In the genomic region with DNA sequence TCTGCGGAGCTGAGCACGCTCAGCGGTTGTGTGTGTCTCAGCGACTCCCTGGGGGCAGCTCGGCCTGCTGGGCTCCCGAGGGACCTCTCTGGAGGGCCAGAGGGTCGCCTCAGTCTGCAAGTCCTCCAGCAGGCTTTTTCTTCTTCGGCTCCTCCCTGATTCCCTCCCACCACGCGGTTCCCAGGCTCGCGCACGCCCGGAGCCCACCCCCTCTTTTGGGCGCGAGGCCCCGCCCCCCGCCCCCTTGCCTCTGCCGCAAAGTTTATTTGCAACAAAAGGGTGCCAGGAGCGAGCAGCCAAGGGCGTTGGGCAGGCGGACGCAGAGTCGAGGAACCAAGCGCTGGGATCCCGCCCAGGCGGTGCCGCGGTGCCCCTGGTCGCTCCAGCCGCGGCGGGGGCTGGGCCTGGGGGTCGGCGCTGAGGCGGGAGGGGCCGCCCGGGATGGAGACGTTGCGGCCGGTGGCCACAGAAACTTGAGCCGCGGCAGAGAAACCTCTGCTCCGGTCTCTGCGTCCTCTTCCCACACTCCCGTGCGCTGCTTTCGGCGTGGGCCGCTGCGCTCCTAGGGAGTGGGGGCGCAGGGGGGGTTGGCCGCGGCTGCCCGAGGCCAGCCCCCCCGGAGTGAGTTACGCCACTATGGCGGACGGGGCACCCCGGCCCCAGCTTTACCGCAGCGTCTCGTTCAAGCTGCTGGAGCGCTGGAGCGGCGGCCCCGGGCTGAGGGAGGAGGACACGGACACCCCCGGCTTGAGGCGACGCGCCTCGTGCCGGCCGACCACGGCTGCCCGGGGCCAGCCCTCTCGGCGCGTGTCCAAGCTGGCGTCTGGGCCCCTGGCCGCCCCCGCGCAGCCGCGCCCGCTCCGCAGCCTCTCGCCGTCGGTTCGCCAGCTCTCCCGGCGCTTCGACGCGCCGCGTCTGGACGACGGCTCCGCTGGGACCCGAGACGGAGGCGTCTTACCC, we compare ENCODE assay signal across 1 cellular context.
A peak's percentile ranks its signal among the peaks of the same experiment; 100 is the strongest.
TF ChIP-seq lines count a peak whose summit lies in the region.

A gene with protein sequence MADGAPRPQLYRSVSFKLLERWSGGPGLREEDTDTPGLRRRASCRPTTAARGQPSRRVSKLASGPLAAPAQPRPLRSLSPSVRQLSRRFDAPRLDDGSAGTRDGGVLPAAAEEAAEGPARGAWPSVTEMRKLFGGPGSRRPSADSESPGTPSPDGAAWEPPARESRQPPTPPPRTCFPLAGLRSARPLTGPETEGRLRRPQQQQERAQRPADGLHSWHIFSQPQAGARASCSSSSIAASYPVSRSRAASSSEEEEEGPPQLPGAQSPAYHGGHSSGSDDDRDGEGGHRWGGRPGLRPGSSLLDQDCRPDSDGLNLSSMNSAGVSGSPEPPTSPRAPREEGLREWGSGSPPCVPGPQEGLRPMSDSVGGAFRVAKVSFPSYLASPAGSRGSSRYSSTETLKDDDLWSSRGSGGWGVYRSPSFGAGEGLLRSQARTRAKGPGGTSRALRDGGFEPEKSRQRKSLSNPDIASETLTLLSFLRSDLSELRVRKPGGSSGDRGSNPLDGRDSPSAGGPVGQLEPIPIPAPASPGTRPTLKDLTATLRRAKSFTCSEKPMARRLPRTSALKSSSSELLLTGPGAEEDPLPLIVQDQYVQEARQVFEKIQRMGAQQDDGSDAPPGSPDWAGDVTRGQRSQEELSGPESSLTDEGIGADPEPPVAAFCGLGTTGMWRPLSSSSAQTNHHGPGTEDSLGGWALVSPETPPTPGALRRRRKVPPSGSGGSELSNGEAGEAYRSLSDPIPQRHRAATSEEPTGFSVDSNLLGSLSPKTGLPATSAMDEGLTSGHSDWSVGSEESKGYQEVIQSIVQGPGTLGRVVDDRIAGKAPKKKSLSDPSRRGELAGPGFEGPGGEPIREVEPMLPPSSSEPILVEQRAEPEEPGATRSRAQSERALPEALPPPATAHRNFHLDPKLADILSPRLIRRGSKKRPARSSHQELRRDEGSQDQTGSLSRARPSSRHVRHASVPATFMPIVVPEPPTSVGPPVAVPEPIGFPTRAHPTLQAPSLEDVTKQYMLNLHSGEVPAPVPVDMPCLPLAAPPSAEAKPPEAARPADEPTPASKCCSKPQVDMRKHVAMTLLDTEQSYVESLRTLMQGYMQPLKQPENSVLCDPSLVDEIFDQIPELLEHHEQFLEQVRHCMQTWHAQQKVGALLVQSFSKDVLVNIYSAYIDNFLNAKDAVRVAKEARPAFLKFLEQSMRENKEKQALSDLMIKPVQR (N-terminal part only) (plus strand): TSS at position 274 of the 960 bp plus-strand sequence. CDS start 363 bp downstream, at position 637.

TF ChIP-seq in IMR-90, 13 proteins besides CTCF, POLR2A, EP300 and RAD21:
- TF ChIP-seq MXI1 (IDR thresholded peaks at IDR 0.05; ENCODE audit: borderline replicate concordance, low read depth, low read length) (peak; percentile 65), BHLHE40 (IDR thresholded peaks at IDR 0.05; ENCODE audit: low read depth, low read length) (peak; percentile 86), NFE2L2 (IDR thresholded peaks at IDR 0.05; ENCODE audit: low read depth, low read length) (no peak), MAZ (IDR thresholded peaks at IDR 0.05; ENCODE audit: borderline replicate concordance, low read depth, low read length) (peak; percentile 66; the same call in 1 of the 2 replicates)
- TF ChIP-seq, protein P1, sequence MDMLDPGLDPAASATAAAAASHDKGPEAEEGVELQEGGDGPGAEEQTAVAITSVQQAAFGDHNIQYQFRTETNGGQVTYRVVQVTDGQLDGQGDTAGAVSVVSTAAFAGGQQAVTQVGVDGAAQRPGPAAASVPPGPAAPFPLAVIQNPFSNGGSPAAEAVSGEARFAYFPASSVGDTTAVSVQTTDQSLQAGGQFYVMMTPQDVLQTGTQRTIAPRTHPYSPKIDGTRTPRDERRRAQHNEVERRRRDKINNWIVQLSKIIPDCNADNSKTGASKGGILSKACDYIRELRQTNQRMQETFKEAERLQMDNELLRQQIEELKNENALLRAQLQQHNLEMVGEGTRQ (IDR thresholded peaks at IDR 0.05; ENCODE audit: low read depth, low read length): peak; percentile 9; the same call in 1 of the 2 replicates
